Comparison of ENCODE assay signal across 26 cellular contexts in genomic region chr19:687569-688166, GRCh38. TPM values are rescaled to one million over a fixed set of nuclear protein-coding genes. Genes with fewer than 3 reads are reported as not detected.
A peak's percentile ranks its signal among the peaks of the same experiment; 100 is the strongest.
DNase-seq lines count a peak whose midpoint lies in the region; ATAC-seq and TF ChIP-seq lines count a peak whose summit lies in the region.
"Had no signal": no experiment of that assay in that cellular context is flagged by ENCODE, and none has a peak within 500 bp of the region (broad histone marks: within the 10 kb centered on the region; RNA-seq: fewer than 3 reads in every experiment).

No MANE protein-coding gene starts in this region.

- H2BK120ac ChIP-seq in neuronal stem cell (ENCODE audit: low read depth, low read length), result no peak overlapping the region

- no peak overlapping the region for H4K8ac ChIP-seq in neuronal stem cell (ENCODE audit: low read depth, low read length)

- H3K79me1 ChIP-seq in neuronal stem cell (ENCODE audit: low read depth, low read length), result no peaks in the 10 kb centered on the region

- no peaks in the 10 kb centered on the region for H3K36me3 ChIP-seq in neuronal stem cell (replicated peaks in 1 of 2; ENCODE audit: control insufficient read depth in 2 of 2, insufficient read depth in 2 of 2, low read length in 2 of 2)
- H3K36me3 ChIP-seq in testis (ENCODE audit: low read depth, missing control alignments), result no peaks in the 10 kb centered on the region
- H3K36me3 ChIP-seq in mucosa of descending colon (ENCODE audit: low read depth), result no peaks in the 10 kb centered on the region
- H3K36me3 ChIP-seq: BLaER1 treated with 17β-estradiol and CSF1 and Interleukin-3, amounts not matched to agents 10 nM and 100 nM had no signal

- H3K18ac ChIP-seq in neuronal stem cell (ENCODE audit: low read length), result peak overlapping the region; percentile 27

- TF ChIP-seq CTCF in CD14-positive monocyte (IDR thresholded peaks at IDR 0.05), result no peak
- TF ChIP-seq CTCF in testis (IDR thresholded peaks at IDR 0.05), result no peak
- no peak for TF ChIP-seq CTCF in mucosa of descending colon (IDR thresholded peaks at IDR 0.05)

- H3K27ac ChIP-seq in neuronal stem cell (replicated peaks; ENCODE audit: low read length) (no peak overlapping the region), testis (no peak overlapping the region)
- H3K27ac ChIP-seq: BLaER1 treated with 17β-estradiol and CSF1 and Interleukin-3, amounts not matched to agents 10 nM and 100 nM had no signal

- no peak overlapping the region for H3K27ac Mint-ChIP-seq in CD14-positive monocyte
- peak overlapping the region; percentile 54 for H3K27ac Mint-ChIP-seq in activated T-helper 17 cell treated with anti-CD3 and anti-CD28 coated beads, Interleukin-2, amount 50 U/mL, for 72 hours
- H3K27ac Mint-ChIP-seq: IgD-negative memory B cell had no signal

- H3K4me3 ChIP-seq in neuronal stem cell (ENCODE audit: low read length in 2 of 2) (no peak overlapping the region), testis (no peak overlapping the region), mucosa of descending colon (no peak overlapping the region)
- H3K4me3 ChIP-seq: BLaER1 treated with 17β-estradiol and CSF1 and Interleukin-3, amounts not matched to agents 10 nM and 100 nM; GM12878 had no signal

- H2BK15ac ChIP-seq in neuronal stem cell (ENCODE audit: low read length), result no peak overlapping the region

- H2AFZ ChIP-seq in neuronal stem cell (ENCODE audit: low read length), result no peak overlapping the region

- H3K4me1 ChIP-seq in neuronal stem cell (ENCODE audit: control insufficient read depth in 2 of 2, insufficient read depth in 1 of 2, low read depth in 1 of 2, low read length in 2 of 2), result no peaks in the 10 kb centered on the region
- no peaks in the 10 kb centered on the region for H3K4me1 ChIP-seq in testis
- no peaks in the 10 kb centered on the region for H3K4me1 ChIP-seq in mucosa of descending colon (ENCODE audit: low read depth)

- no peaks in the 10 kb centered on the region for H3K27me3 ChIP-seq in neuronal stem cell (ENCODE audit: control insufficient read depth in 3 of 3, insufficient read depth in 3 of 3, low read depth in 1 of 3, low read length in 3 of 3)
- H3K27me3 ChIP-seq in testis, result no peaks in the 10 kb centered on the region

- peak overlapping the region; percentile 9 for H3K14ac ChIP-seq in neuronal stem cell (ENCODE audit: low read length)

- peaks cover 3% of the 10 kb centered on the region for H3K4me1 Mint-ChIP-seq in CD14-positive monocyte
- H3K4me1 Mint-ChIP-seq in activated T-helper 17 cell treated with anti-CD3 and anti-CD28 coated beads, Interleukin-2, amount 50 U/mL, for 72 hours, result no peaks in the 10 kb centered on the region
- H3K4me1 Mint-ChIP-seq: CD4-positive, alpha-beta memory T cell; IgD-negative memory B cell had no signal

- H3K9ac ChIP-seq in neuronal stem cell (ENCODE audit: low read depth, low read length, poor library complexity), result no peak overlapping the region
- H3K9ac ChIP-seq: BLaER1 treated with 17β-estradiol and CSF1 and Interleukin-3, amounts not matched to agents 10 nM and 100 nM had no signal

- peaks cover 0 to 1% (median 0%) of the 10 kb centered on the region in 3 donors for H3K27me3 Mint-ChIP-seq in CD14-positive monocyte (ENCODE audit: low read depth in 3 of 3)
- no peaks in the 10 kb centered on the region for H3K27me3 Mint-ChIP-seq in activated T-helper 17 cell treated with anti-CD3 and anti-CD28 coated beads, Interleukin-2, amount 50 U/mL, for 72 hours
- H3K27me3 Mint-ChIP-seq: CD4-positive, alpha-beta memory T cell; IgD-negative memory B cell had no signal

- intact Hi-C loops in CD14-positive monocyte (cut with micrococcal nuclease) (no loop called here), testis (cut with DNase I; ENCODE audit: low total_unique reads) (no loop called here), mucosa of descending colon (cut with DNase I, micrococcal nuclease) (no loop called here)

- H3K9me3 Mint-ChIP-seq in CD14-positive monocyte, result peaks cover 0 to 6% (median 0%) of the 10 kb centered on the region in 7 donors
- no peaks in the 10 kb centered on the region for H3K9me3 Mint-ChIP-seq in activated T-helper 17 cell treated with anti-CD3 and anti-CD28 coated beads, Interleukin-2, amount 50 U/mL, for 72 hours
- H3K9me3 Mint-ChIP-seq: IgD-negative memory B cell had no signal

- no peak overlapping the region for H3K4ac ChIP-seq in neuronal stem cell (ENCODE audit: low read length)

- no peak overlapping the region for H3K23ac ChIP-seq in neuronal stem cell (ENCODE audit: low read depth, low read length, poor library complexity)

- H2AK5ac ChIP-seq in neuronal stem cell (ENCODE audit: low read depth, low read length), result no peak overlapping the region

- no peak for TF ChIP-seq POLR2A in testis (IDR thresholded peaks at IDR 0.05)

- H3K36me3 Mint-ChIP-seq in CD14-positive monocyte, result no peaks in the 10 kb centered on the region
- no peaks in the 10 kb centered on the region for H3K36me3 Mint-ChIP-seq in activated T-helper 17 cell treated with anti-CD3 and anti-CD28 coated beads, Interleukin-2, amount 50 U/mL, for 72 hours (ENCODE audit: low read depth)
- H3K36me3 Mint-ChIP-seq: CD4-positive, alpha-beta memory T cell had no signal

- H2BK5ac ChIP-seq in neuronal stem cell (ENCODE audit: low read length), result peak overlapping the region; percentile 66

- no peak overlapping the region for H3K4me3 Mint-ChIP-seq in CD14-positive monocyte
- no peak overlapping the region for H3K4me3 Mint-ChIP-seq in activated T-helper 17 cell treated with anti-CD3 and anti-CD28 coated beads, Interleukin-2, amount 50 U/mL, for 72 hours
- H3K4me3 Mint-ChIP-seq: IgD-negative memory B cell had no signal

- H3K4me2 ChIP-seq in neuronal stem cell (ENCODE audit: insufficient read depth, low read length, poor library complexity, severe bottlenecking), result no peak overlapping the region
- H3K4me2 ChIP-seq: BLaER1 treated with 17β-estradiol and CSF1 and Interleukin-3, amounts not matched to agents 10 nM and 100 nM had no signal

- DNase-seq in CD14-positive monocyte (ENCODE audit: low spot score) (peak; percentile 38), neuronal stem cell (ENCODE audit: low spot score) (no peak), testis (no peak), mucosa of descending colon (no peak)
- DNase-seq: AML-193; CD4-positive, alpha-beta memory T cell; COR-L47; DMS53; GDM1; HCEC 1CT; NCI-H1048; NCI-H1417; NCI-H1694; NCI-H2029 treated with DMSO at 0.1 percent for 48 hours; NCI-H226; NCI-H510A; NCI-H69; RPMI8226; SHP77 had no signal

- no peak overlapping the region for H4K91ac ChIP-seq in neuronal stem cell (ENCODE audit: low read depth, low read length, poor library complexity)

- no CpG with 5 or more reads among the region's 11 CpGs for WGBS in neuronal stem cell (ENCODE audit: extremely low coverage in 2 of 2, insufficient read length in 2 of 2, insufficient replicate concordance in 1 of 2), 2 donors
- 87 to 89% methylated on average over 11 of the region's 11 CpGs for WGBS in testis, 2 donors

- H3K9me3 ChIP-seq in neuronal stem cell (replicated peaks in 1 of 2; ENCODE audit: control insufficient read depth in 2 of 2, insufficient read depth in 1 of 2, low read depth in 1 of 2, low read length in 2 of 2), result peaks cover 0 to 4% of the 10 kb centered on the region in 2 donors
- no peaks in the 10 kb centered on the region for H3K9me3 ChIP-seq in testis
- H3K9me3 ChIP-seq in mucosa of descending colon, result no peaks in the 10 kb centered on the region

- no peak for ATAC-seq in activated T-helper 17 cell treated with anti-CD3 and anti-CD28 coated beads, Interleukin-2, amount 50 U/mL, for 72 hours (replicated peaks)
- no peak for ATAC-seq in GM19351 (IDR thresholded peaks at IDR 0.05; ENCODE audit: unreplicated experiment)
- ATAC-seq in mucosa of descending colon, result no peak
- ATAC-seq: GM12878 had no signal

- no peak overlapping the region for H2BK12ac ChIP-seq in neuronal stem cell (ENCODE audit: low read length)

RNA-seq across cellular contexts. Expression of gene PRSS57, which starts 7.6 kb away (rescaled TPM):
- polyA plus RNA-seq in CD14-positive monocyte (1 to 10 TPM in 1 of 2 donors, under 1 TPM in 1; 0.78 to 1.4 TPM), testis (ENCODE audit: insufficient read depth, low read depth, low replicate concordance) (not detected)
- total RNA-seq in activated T-helper 17 cell treated with anti-CD3 and anti-CD28 coated beads, Interleukin-2, amount 50 U/mL, for 72 hours, result not detected
- 0.03 TPM for polyA plus RNA-seq in neuronal stem cell (2013, experiment 1 of 2)
- 0.06 TPM for polyA plus RNA-seq in neuronal stem cell (2013, experiment 2 of 2)
- total RNA-seq in testis (not detected), mucosa of descending colon (not detected)
- total RNA-seq: CD4-positive, alpha-beta memory T cell; GM12878; H1; SK-MEL-5 had no signal
- polyA plus RNA-seq: CD4-positive, alpha-beta memory T cell; GM12878; H1; IgD-negative memory B cell had no signal

RNA-seq across cellular contexts. Expression of gene FSTL3, which starts 11.5 kb away (rescaled TPM):
- polyA plus RNA-seq in CD14-positive monocyte (1 to 10 TPM; 2.5 to 5.2 TPM), testis (ENCODE audit: insufficient read depth, low read depth, low replicate concordance) (98.6 TPM)
- total RNA-seq in activated T-helper 17 cell treated with anti-CD3 and anti-CD28 coated beads, Interleukin-2, amount 50 U/mL, for 72 hours, result 1 to 10 TPM; 7.0 to 9.1 TPM
- 6.2 TPM for polyA plus RNA-seq in neuronal stem cell (2013, experiment 1 of 2)
- 6.2 TPM for polyA plus RNA-seq in neuronal stem cell (2013, experiment 2 of 2)
- total RNA-seq in testis (100 to 1,000 TPM; 343 to 397 TPM), mucosa of descending colon (10 to 100 TPM in 2 of 3 donors, 1 to 10 TPM in 1; 2.6 to 25.0 (median 12.8) TPM)

RNA-seq across cellular contexts. Expression of gene PALM, which starts 21.1 kb away (rescaled TPM):
- not detected for polyA plus RNA-seq in CD14-positive monocyte
- under 1 TPM in 1 of 2 donors, not detected in 1; 0.26 TPM for total RNA-seq in activated T-helper 17 cell treated with anti-CD3 and anti-CD28 coated beads, Interleukin-2, amount 50 U/mL, for 72 hours
- polyA plus RNA-seq in neuronal stem cell (2013, experiment 1 of 2), result 66.5 TPM
- 68.9 TPM for polyA plus RNA-seq in neuronal stem cell (2013, experiment 2 of 2)
- 10 to 100 TPM; 35.5 to 47.8 TPM for total RNA-seq in testis
- 46.4 TPM for polyA plus RNA-seq in testis (ENCODE audit: insufficient read depth, low read depth, low replicate concordance)
- 10 to 100 TPM in 2 of 3 donors, 1 to 10 TPM in 1; 8.1 to 58.4 (median 13.0) TPM for total RNA-seq in mucosa of descending colon
- total RNA-seq: CD4-positive, alpha-beta memory T cell had no signal
- polyA plus RNA-seq: CD4-positive, alpha-beta memory T cell; IgD-negative memory B cell had no signal

RNA-seq across cellular contexts. Expression of gene RNF126, which starts 24.7 kb away (rescaled TPM):
- polyA plus RNA-seq in CD14-positive monocyte (10 to 100 TPM; 29.1 to 31.6 TPM), testis (ENCODE audit: insufficient read depth, low read depth, low replicate concordance) (107 TPM)
- 100 to 1,000 TPM in 1 of 2 donors, 10 to 100 TPM in 1; 74.0 to 103 TPM for total RNA-seq in activated T-helper 17 cell treated with anti-CD3 and anti-CD28 coated beads, Interleukin-2, amount 50 U/mL, for 72 hours
- polyA plus RNA-seq in neuronal stem cell (2013, experiment 1 of 2), result 59.4 TPM
- polyA plus RNA-seq in neuronal stem cell (2013, experiment 2 of 2), result 57.6 TPM
- total RNA-seq in testis (100 to 1,000 TPM; 148 to 158 TPM), mucosa of descending colon (10 to 100 TPM; 47.5 to 69.1 (median 62.0) TPM)

RNA-seq across cellular contexts. Expression of gene FGF22, which starts 48.0 kb away (rescaled TPM):
- polyA plus RNA-seq in CD14-positive monocyte (not detected), testis (ENCODE audit: insufficient read depth, low read depth, low replicate concordance) (2.6 TPM)
- 1 to 10 TPM in 1 of 2 donors, not detected in 1; 1.7 TPM for total RNA-seq in activated T-helper 17 cell treated with anti-CD3 and anti-CD28 coated beads, Interleukin-2, amount 50 U/mL, for 72 hours
- polyA plus RNA-seq in neuronal stem cell (2013, experiment 1 of 2), result 0.78 TPM
- polyA plus RNA-seq in neuronal stem cell (2013, experiment 2 of 2), result 0.66 TPM
- total RNA-seq in testis (1 to 10 TPM; 1.8 to 3.1 TPM), mucosa of descending colon (under 1 TPM in 2 of 3 donors, not detected in 1; 0.23 to 0.82 TPM)
- total RNA-seq: GM12878 had no signal
- polyA plus RNA-seq: CD4-positive, alpha-beta memory T cell; IgD-negative memory B cell had no signal

Comparison
In these comparisons a context has a peak if more than half of its experiments do, and no peak if none do; other contexts are left out.
1. RNA of gene FSTL3, which starts 11.5 kb away (total RNA-seq): 343 to 397 TPM in testis; 2.6 to 25.0 TPM in mucosa of descending colon and 7.0 to 9.1 TPM in activated T-helper 17 cell treated with anti-CD3 and anti-CD28 coated beads, Interleukin-2, amount 50 U/mL, for 72 hours; every median in the first group is over 10 times any median in the second.
2. RNA of gene PALM, which starts 21.1 kb away (total RNA-seq): 35.5 to 47.8 TPM in testis and 8.1 to 58.4 TPM in mucosa of descending colon; 0.26 TPM in activated T-helper 17 cell treated with anti-CD3 and anti-CD28 coated beads, Interleukin-2, amount 50 U/mL, for 72 hours; every median in the first group is over 4 times any median in the second.